In the genomic region with DNA sequence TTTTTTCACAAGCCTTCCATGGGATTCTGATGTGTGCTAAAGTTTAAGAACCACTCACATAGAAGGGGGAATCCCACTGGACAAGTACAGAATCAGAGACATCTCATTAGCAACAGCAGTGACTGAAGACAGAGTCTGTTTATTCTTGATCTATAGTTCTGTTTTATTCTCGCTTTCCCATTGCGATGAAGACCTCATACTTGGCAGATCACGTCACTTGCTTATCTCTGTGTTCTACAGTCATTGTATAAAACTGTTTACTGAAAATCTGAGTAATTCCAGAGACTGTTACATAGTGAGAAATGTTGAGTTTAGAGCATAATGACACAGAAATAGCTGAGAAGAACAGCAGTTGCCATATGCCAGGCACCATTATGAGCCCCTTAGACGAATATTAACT, we compare ENCODE assay signal across 21 cellular contexts.
A peak's percentile ranks its signal among the peaks of the same experiment; 100 is the strongest.
DNase-seq lines count a peak whose midpoint lies in the region; ATAC-seq and TF ChIP-seq lines count a peak whose summit lies in the region.
"Had no signal": no experiment of that assay in that cellular context is flagged by ENCODE, and none has a peak within 500 bp of the region (broad histone marks: within the 10 kb centered on the region; RNA-seq: fewer than 3 reads in every experiment).

No MANE protein-coding gene starts in this region.

- no peak overlapping the region for H2BK5ac ChIP-seq in mesenchymal stem cell (ENCODE audit: low read depth, low read length, poor library complexity, severe bottlenecking)

- no peak overlapping the region for H3K14ac ChIP-seq in mesenchymal stem cell (ENCODE audit: low read length in 2 of 2)

- ATAC-seq in upper lobe of right lung, result no peak
- ATAC-seq in HG03457 (IDR thresholded peaks at IDR 0.05; ENCODE audit: unreplicated experiment), result no peak
- ATAC-seq in HG02623 (IDR thresholded peaks at IDR 0.05; ENCODE audit: unreplicated experiment), result no peak
- ATAC-seq: K562 had no signal

- H3K36me3 ChIP-seq in brain microvascular endothelial cell (replicated peaks), result no peaks in the 10 kb centered on the region
- no peaks in the 10 kb centered on the region for H3K36me3 ChIP-seq in mesenchymal stem cell (ENCODE audit: control insufficient read depth in 1 of 2, insufficient read depth in 2 of 2, low read depth in 1 of 2, low read length in 2 of 2)
- H3K36me3 ChIP-seq in upper lobe of right lung, result no peaks in the 10 kb centered on the region

- no peak overlapping the region for H2AK5ac ChIP-seq in mesenchymal stem cell (ENCODE audit: low read length, severe bottlenecking)

- no peak overlapping the region for H4K8ac ChIP-seq in mesenchymal stem cell (ENCODE audit: low read length)

- TF ChIP-seq CTCF in AG04449 (IDR thresholded peaks at IDR 0.05; ENCODE audit: insufficient read depth, low read length, missing control alignments) (no peak), HFFc6 (IDR thresholded peaks at IDR 0.05) (no peak), brain microvascular endothelial cell (IDR thresholded peaks at IDR 0.05; ENCODE audit: low read depth, low read length, missing control alignments) (no peak), upper lobe of right lung (IDR thresholded peaks at IDR 0.05) (no peak)

- no peak overlapping the region for H3K18ac ChIP-seq in mesenchymal stem cell (ENCODE audit: low read depth in 1 of 2, low read length in 2 of 2)

- peaks cover 3% of the 10 kb centered on the region for H3K4me1 ChIP-seq in mesenchymal stem cell (ENCODE audit: control insufficient read depth, insufficient read depth, low read depth, low read length)
- H3K4me1 ChIP-seq in upper lobe of right lung, result peaks cover 8% of the 10 kb centered on the region

- H2AFZ ChIP-seq in mesenchymal stem cell (ENCODE audit: low read depth, low read length), result no peak overlapping the region

- H3K4me3 Mint-ChIP-seq in HFFc6, result peak overlapping the region; percentile 41
- H3K4me3 Mint-ChIP-seq: activated CD4-positive, alpha-beta memory T cell treated with anti-CD3 and anti-CD28 coated beads for 36 hours; activated T-helper 1 cell treated with anti-CD3 and anti-CD28 coated beads, Interleukin-12 subunit alpha, Interleukin-12 subunit beta, Interleukin-2, Interleukin-4 antibody, amounts not matched to agents 30 ng/mL and 10 ng/mL and 1 ng/mL, durations not matched to agents 14 hours and 24 hours and 36 hours; H9; naive B cell had no signal

- peaks cover 6% of the 10 kb centered on the region; the same call in 1 of the 2 replicates for H3K36me3 Mint-ChIP-seq in HFFc6 (ENCODE audit: low read depth)
- H3K36me3 Mint-ChIP-seq: activated CD4-positive, alpha-beta memory T cell treated with anti-CD3 and anti-CD28 coated beads for 36 hours had no signal

- peaks cover 88% of the 10 kb centered on the region for H3K4me1 Mint-ChIP-seq in HFFc6 (ENCODE audit: low read depth)
- H3K4me1 Mint-ChIP-seq: H9 had no signal

- CTCF ChIA-PET in AG04449 (lab: Yijun Ruan, JAX), result interaction anchor here (1.2 to 1.3 kb wide), 2 partner anchors 33 to 63 kb away, joined by 3 read pairs; no protein-coding TSS in a partner anchor

- no peak overlapping the region for H3K23ac ChIP-seq in mesenchymal stem cell (ENCODE audit: low read length in 2 of 2)

- DNase-seq in AG04449 (ENCODE audit: low read depth, low spot score), result peak; percentile 50
- DNase-seq in HFFc6, result peak; percentile 88
- peak; percentile 82 for DNase-seq in brain microvascular endothelial cell
- peak; percentile 99 for DNase-seq in mesenchymal stem cell
- no peak for DNase-seq in upper lobe of right lung
- no peak for DNase-seq in NCI-H2171 (lab: John Stamatoyannopoulos, UW)
- DNase-seq: activated CD4-positive, alpha-beta memory T cell treated with anti-CD3 and anti-CD28 coated beads for 36 hours; AML-193; amniotic stem cell; erythroblast; H9; left ventricle myocardium inferior; naive B cell; NCI-H1105 treated with DMSO at 0.1 percent for 48 hours; NK-92 treated with Interleukin-12 subunit alpha and Interleukin-12 subunit beta, amount 100 ng/mL, for 24 hours; SHP77 had no signal

- H3K27me3 ChIP-seq in brain microvascular endothelial cell (replicated peaks) (no peaks in the 10 kb centered on the region), mesenchymal stem cell (ENCODE audit: control insufficient read depth in 1 of 2, insufficient read depth in 1 of 2, low read length in 2 of 2) (no peaks in the 10 kb centered on the region), upper lobe of right lung (no peaks in the 10 kb centered on the region)

- H3K9me3 ChIP-seq in mesenchymal stem cell (ENCODE audit: control insufficient read depth, low read length) (no peaks in the 10 kb centered on the region), upper lobe of right lung (no peaks in the 10 kb centered on the region)
- H3K9me3 ChIP-seq: left ventricle myocardium inferior had no signal

- POLR2A ChIA-PET in AG04449 (lab: Yijun Ruan, JAX), result no interaction called here

- no peak overlapping the region for H2BK15ac ChIP-seq in mesenchymal stem cell (ENCODE audit: low read depth, poor library complexity, severe bottlenecking)

- in situ Hi-C loops in brain microvascular endothelial cell (cut with HindIII; ENCODE audit: low pct_ligation_motif_present, low sequenced_read_pairs), result no loop called here

- H2BK12ac ChIP-seq in mesenchymal stem cell (ENCODE audit: low read length in 2 of 2), result no peak overlapping the region

- H3K4me2 ChIP-seq in mesenchymal stem cell (ENCODE audit: low read length, poor library complexity, severe bottlenecking), result no peak overlapping the region

- peak overlapping the region; percentile 89 for H3K27ac Mint-ChIP-seq in HFFc6
- H3K27ac Mint-ChIP-seq: activated CD4-positive, alpha-beta memory T cell treated with anti-CD3 and anti-CD28 coated beads for 36 hours; activated T-helper 1 cell treated with anti-CD3 and anti-CD28 coated beads, Interleukin-12 subunit alpha, Interleukin-12 subunit beta, Interleukin-2, Interleukin-4 antibody, amounts not matched to agents 30 ng/mL and 10 ng/mL and 1 ng/mL, durations not matched to agents 14 hours and 24 hours and 36 hours; H9 had no signal

- H3K4me3 ChIP-seq in AG04449 (ENCODE audit: low read depth, low read length), result no peak overlapping the region
- no peak overlapping the region for H3K4me3 ChIP-seq in brain microvascular endothelial cell (ENCODE audit: low read depth, low read length)
- H3K4me3 ChIP-seq in mesenchymal stem cell (ENCODE audit: insufficient read depth in 1 of 2, low read depth in 1 of 2, low read length in 2 of 2), result no peak overlapping the region
- no peak overlapping the region for H3K4me3 ChIP-seq in upper lobe of right lung
- H3K4me3 ChIP-seq: coronary artery, K562, left ventricle myocardium inferior had no signal

- H3K9me3 Mint-ChIP-seq in HFFc6, result no peaks in the 10 kb centered on the region
- H3K9me3 Mint-ChIP-seq: activated CD4-positive, alpha-beta memory T cell treated with anti-CD3 and anti-CD28 coated beads for 36 hours; activated T-helper 1 cell treated with anti-CD3 and anti-CD28 coated beads, Interleukin-12 subunit alpha, Interleukin-12 subunit beta, Interleukin-2, Interleukin-4 antibody, amounts not matched to agents 30 ng/mL and 10 ng/mL and 1 ng/mL, durations not matched to agents 14 hours and 24 hours and 36 hours; H9 had no signal

- no peak overlapping the region for H4K91ac ChIP-seq in mesenchymal stem cell (ENCODE audit: low read length)

- peak overlapping the region; percentile 92 for H3K27ac ChIP-seq in brain microvascular endothelial cell
- H3K27ac ChIP-seq in mesenchymal stem cell (ENCODE audit: low read length, poor library complexity, severe bottlenecking), result no peak overlapping the region
- H3K27ac ChIP-seq in upper lobe of right lung, result no peak overlapping the region
- H3K27ac ChIP-seq: coronary artery, left ventricle myocardium inferior had no signal

- peak overlapping the region; percentile 37 for H3K9ac ChIP-seq in mesenchymal stem cell (ENCODE audit: low read length)

- H3K27me3 Mint-ChIP-seq in HFFc6 (ENCODE audit: insufficient read depth), result no peaks in the 10 kb centered on the region; the same call in 1 of the 2 replicates
- H3K27me3 Mint-ChIP-seq: activated CD4-positive, alpha-beta memory T cell treated with anti-CD3 and anti-CD28 coated beads for 36 hours; naive B cell had no signal

- intact Hi-C loops in upper lobe of right lung (cut with DNase I), result no loop called here

- no peaks in the 10 kb centered on the region for H3K79me1 ChIP-seq in mesenchymal stem cell (replicated peaks; ENCODE audit: low read length, poor library complexity, severe bottlenecking)

- no peak overlapping the region for H2BK120ac ChIP-seq in mesenchymal stem cell (ENCODE audit: low read depth, low read length)

- WGBS in mesenchymal stem cell, result 47% methylated on average over 1 of the region's 4 CpGs

- H3K4ac ChIP-seq in mesenchymal stem cell (ENCODE audit: low read depth in 1 of 2, low read length in 2 of 2), result no peak overlapping the region

Comparison
In these comparisons a context has a peak if more than half of its experiments do, and no peak if none do; other contexts are left out.
1. DNase-seq: peak in AG04449 (single experiment), HFFc6 (single experiment), brain microvascular endothelial cell (single experiment) and mesenchymal stem cell (single experiment); none in upper lobe of right lung (single experiment) and NCI-H2171 (single experiment).